28 cellular contexts compared by ENCODE assay signal in genomic region chr10:100962346-100963080, GRCh38.
"Had no signal": no experiment of that assay in that cellular context is flagged by ENCODE, and none has a peak within 500 bp of the region (broad histone marks: within the 10 kb centered on the region; RNA-seq: fewer than 3 reads in every experiment).

No MANE protein-coding gene starts in this region.

- H3K9ac ChIP-seq: neural progenitor cell, parathyroid adenoma had no signal

- H3K79me2 ChIP-seq: parathyroid adenoma had no signal

- H3K4me3 Mint-ChIP-seq: mesothelial cell of epicardium; naive B cell; nephron; neural progenitor cell; stimulated activated naive CD8-positive, alpha-beta T cell treated with anti-CD3 and anti-CD28 coated beads, Interleukin-15, amount 100 ng/mL, for 72 hours; type B pancreatic cell had no signal

- FAIRE-seq: endothelial cell of umbilical vein, frontal cortex, islet of Langerhans had no signal

- H2AFZ ChIP-seq: neural progenitor cell, parathyroid adenoma had no signal

- H3K4me3 ChIP-seq: dorsolateral prefrontal cortex, esophagus muscularis mucosa, left lung, mucosa of descending colon, neural progenitor cell, prostate gland, right atrium auricular region, smooth muscle cell, suprapubic skin had no signal

- ATAC-seq: left cardiac atrium; left lung; mucosa of descending colon; sciatic nerve; stimulated activated naive CD8-positive, alpha-beta T cell treated with anti-CD3 and anti-CD28 coated beads, Interleukin-15, amount 100 ng/mL, for 72 hours had no signal

- H3K27me3 Mint-ChIP-seq: stimulated activated naive CD8-positive, alpha-beta T cell treated with anti-CD3 and anti-CD28 coated beads, Interleukin-15, amount 100 ng/mL, for 72 hours; type B pancreatic cell had no signal

- H3K27me3 ChIP-seq: dorsolateral prefrontal cortex, esophagus muscularis mucosa, left lung, neural progenitor cell, right atrium auricular region, suprapubic skin had no signal

- H3K9me3 ChIP-seq: esophagus muscularis mucosa, left lung, mucosa of descending colon, prostate gland, right atrium auricular region, suprapubic skin had no signal

- H3K27ac ChIP-seq: esophagus muscularis mucosa, left lung, neural progenitor cell, parathyroid adenoma, prostate gland, right atrium auricular region, suprapubic skin had no signal

- H3K4me1 ChIP-seq: esophagus muscularis mucosa, left lung, neural progenitor cell, parathyroid adenoma, prostate gland, right atrium auricular region, suprapubic skin had no signal

- H3K27ac Mint-ChIP-seq: mesothelial cell of epicardium; naive B cell; nephron; neural progenitor cell; stimulated activated naive CD8-positive, alpha-beta T cell treated with anti-CD3 and anti-CD28 coated beads, Interleukin-15, amount 100 ng/mL, for 72 hours; type B pancreatic cell had no signal

- H3K4me1 Mint-ChIP-seq: mesothelial cell of epicardium; naive B cell; nephron; neural progenitor cell; stimulated activated naive CD8-positive, alpha-beta T cell treated with anti-CD3 and anti-CD28 coated beads, Interleukin-15, amount 100 ng/mL, for 72 hours had no signal

- DNase-seq: cerebellar nuclear complex; dorsolateral prefrontal cortex; effector CD4-positive, alpha-beta T cell; left cardiac atrium; left lung; mesenchymal stem cell; mucosa of descending colon; naive B cell; stimulated activated CD4-positive, alpha-beta T cell treated with anti-CD3 and anti-CD28 coated beads, Interleukin-12 subunit alpha, Interleukin-12 subunit beta, amount 100 ng/mL, for 4 hours; stimulated activated CD4-positive, alpha-beta T cell treated with anti-CD3 and anti-CD28 coated beads, Interleukin-1b, Interleukin-23, amount 100 ng/mL, for 48 hours; stimulated activated CD4-positive, alpha-beta T cell treated with anti-CD3 and anti-CD28 coated beads, Interleukin-4, amount 100 ng/mL, for 1 hour; stimulated activated CD8-positive, alpha-beta memory T cell treated with anti-CD3 and anti-CD28 coated beads, Interleukin-4, amount 100 ng/mL, for 48 hours; stimulated activated naive CD4-positive, alpha-beta T cell; stimulated activated naive CD8-positive, alpha-beta T cell treated with anti-CD3 and anti-CD28 coated beads, Interleukin-15, amount 100 ng/mL, for 72 hours had no signal

- H3K4me2 ChIP-seq: neural progenitor cell, smooth muscle cell had no signal

- H3K9me3 Mint-ChIP-seq: mesothelial cell of epicardium; naive B cell; nephron; neural progenitor cell; stimulated activated naive CD8-positive, alpha-beta T cell treated with anti-CD3 and anti-CD28 coated beads, Interleukin-15, amount 100 ng/mL, for 72 hours; type B pancreatic cell had no signal
